Comparison of ENCODE assay signal across 8 cellular contexts in genomic region chr1:192951961-192952460, GRCh38.
A peak's percentile ranks its signal among the peaks of the same experiment; 100 is the strongest.
DNase-seq lines count a peak whose midpoint lies in the region; ATAC-seq and TF ChIP-seq lines count a peak whose summit lies in the region.

No MANE protein-coding gene starts in this region.

- TF ChIP-seq CTCF in omental fat pad (IDR thresholded peaks at IDR 0.05) = no peak

- in situ Hi-C loops in ACHN (cut with HindIII; ENCODE audit: low pct_ligation_motif_present, low pct_unique_long_range_greater_than_20kb, low sequenced_read_pairs) = no loop called here

- ATAC-seq in GM19023 (IDR thresholded peaks at IDR 0.05; ENCODE audit: unreplicated experiment) (peak; percentile 75), HG03108 (IDR thresholded peaks at IDR 0.05; ENCODE audit: unreplicated experiment) (peak; percentile 89), omental fat pad (ENCODE audit: low FRiP score) (peak; percentile 66)

- DNase-seq in ACHN (peak; percentile 63), amniotic epithelial cell (ENCODE audit: low read depth) (peak; percentile 97), omental fat pad (ENCODE audit: low spot score) (no peak), NCI-H2081 treated with DMSO at 0.1 percent for 48 hours (lab: John Stamatoyannopoulos, UW) (no peak), NCI-H2227 treated with DMSO at 0.1 percent for 48 hours (lab: John Stamatoyannopoulos, UW) (no peak)
- no peak for DNase-seq in NK-92 treated with Interleukin-12 subunit alpha and Interleukin-12 subunit beta, amount 100 ng/mL, for 24 hours (lab: John Stamatoyannopoulos, UW)

Comparison
In these comparisons a context has a peak if more than half of its experiments do, and no peak if none do; other contexts are left out.
1. DNase-seq: peak in ACHN (single experiment) and amniotic epithelial cell (single experiment); none in omental fat pad (single experiment), NCI-H2081 treated with DMSO at 0.1 percent for 48 hours (single experiment), NCI-H2227 treated with DMSO at 0.1 percent for 48 hours (single experiment) and NK-92 treated with Interleukin-12 subunit alpha and Interleukin-12 subunit beta, amount 100 ng/mL, for 24 hours (single experiment).
2. Peak in every context shown above with its lines, with median percentiles within 50 percentile points of each other: ATAC-seq.